2 cellular contexts compared by ENCODE assay signal in the genomic region with DNA sequence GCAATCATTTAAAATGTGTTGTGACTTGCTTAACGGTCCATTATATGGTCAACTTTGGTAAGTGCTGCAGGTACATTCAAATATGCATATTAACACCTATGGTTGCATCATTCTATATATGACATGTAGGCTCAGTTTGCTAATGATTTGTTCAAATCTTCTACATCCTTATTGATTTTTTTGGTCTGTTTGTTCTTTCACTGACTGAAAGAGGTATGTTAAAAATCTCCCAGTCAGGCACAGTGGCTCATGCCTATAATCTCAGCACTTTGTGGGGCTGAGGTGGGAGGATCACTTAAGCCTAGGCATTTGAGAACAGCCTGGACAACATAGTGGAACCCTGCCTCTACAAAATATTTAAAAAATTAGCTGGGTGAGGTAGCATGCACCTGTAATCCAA.
A peak's percentile ranks its signal among the peaks of the same experiment; 100 is the strongest.
TF ChIP-seq lines count a peak whose summit lies in the region.

No MANE protein-coding gene starts in this region.

TF ChIP-seq in HepG2, 621 proteins besides CTCF, POLR2A, EP300 and RAD21 (continues in another document):
- TF ChIP-seq HNRNPUL1 (IDR thresholded peaks at IDR 0.05; ENCODE audit: low read depth, low read length) (no peak), ZNF839 (CRISPR knock-in tag; IDR thresholded peaks at IDR 0.05; ENCODE audit: borderline replicate concordance) (no peak), PHF21A (CRISPR knock-in tag; IDR thresholded peaks at IDR 0.05) (no peak), SAFB2 (CRISPR knock-in tag; IDR thresholded peaks at IDR 0.05; ENCODE audit: borderline replicate concordance, low read depth) (no peak), NR2F1 (CRISPR knock-in tag; IDR thresholded peaks at IDR 0.05) (no peak), FOXK1 (CRISPR knock-in tag; IDR thresholded peaks at IDR 0.05; ENCODE audit: borderline replicate concordance, low read depth) (no peak), ZNF382 (CRISPR knock-in tag; IDR thresholded peaks at IDR 0.05; ENCODE audit: borderline replicate concordance) (no peak), PAWR (CRISPR knock-in tag; IDR thresholded peaks at IDR 0.05; ENCODE audit: borderline replicate concordance) (no peak), TEAD3 (CRISPR knock-in tag; optimal IDR thresholded peaks at IDR 0.05; ENCODE audit: borderline replicate concordance) (peak; percentile 53), TOE1 (CRISPR knock-in tag; IDR thresholded peaks at IDR 0.05) (no peak), TBL1XR1 (IDR thresholded peaks at IDR 0.05; ENCODE audit: borderline replicate concordance, low read length, partially characterized antibody) (peak; percentile 10), KAT2B (IDR thresholded peaks at IDR 0.05; ENCODE audit: borderline replicate concordance, low read depth, low read length) (peak; percentile 81), FOXA1 (IDR thresholded peaks at IDR 0.05) (no peak), FOXA1 (CRISPR knock-in tag; IDR thresholded peaks at IDR 0.05) (no peak), REL (CRISPR knock-in tag; conservative IDR thresholded peaks at IDR 0.05) (no peak)
- TF ChIP-seq, protein P1, sequence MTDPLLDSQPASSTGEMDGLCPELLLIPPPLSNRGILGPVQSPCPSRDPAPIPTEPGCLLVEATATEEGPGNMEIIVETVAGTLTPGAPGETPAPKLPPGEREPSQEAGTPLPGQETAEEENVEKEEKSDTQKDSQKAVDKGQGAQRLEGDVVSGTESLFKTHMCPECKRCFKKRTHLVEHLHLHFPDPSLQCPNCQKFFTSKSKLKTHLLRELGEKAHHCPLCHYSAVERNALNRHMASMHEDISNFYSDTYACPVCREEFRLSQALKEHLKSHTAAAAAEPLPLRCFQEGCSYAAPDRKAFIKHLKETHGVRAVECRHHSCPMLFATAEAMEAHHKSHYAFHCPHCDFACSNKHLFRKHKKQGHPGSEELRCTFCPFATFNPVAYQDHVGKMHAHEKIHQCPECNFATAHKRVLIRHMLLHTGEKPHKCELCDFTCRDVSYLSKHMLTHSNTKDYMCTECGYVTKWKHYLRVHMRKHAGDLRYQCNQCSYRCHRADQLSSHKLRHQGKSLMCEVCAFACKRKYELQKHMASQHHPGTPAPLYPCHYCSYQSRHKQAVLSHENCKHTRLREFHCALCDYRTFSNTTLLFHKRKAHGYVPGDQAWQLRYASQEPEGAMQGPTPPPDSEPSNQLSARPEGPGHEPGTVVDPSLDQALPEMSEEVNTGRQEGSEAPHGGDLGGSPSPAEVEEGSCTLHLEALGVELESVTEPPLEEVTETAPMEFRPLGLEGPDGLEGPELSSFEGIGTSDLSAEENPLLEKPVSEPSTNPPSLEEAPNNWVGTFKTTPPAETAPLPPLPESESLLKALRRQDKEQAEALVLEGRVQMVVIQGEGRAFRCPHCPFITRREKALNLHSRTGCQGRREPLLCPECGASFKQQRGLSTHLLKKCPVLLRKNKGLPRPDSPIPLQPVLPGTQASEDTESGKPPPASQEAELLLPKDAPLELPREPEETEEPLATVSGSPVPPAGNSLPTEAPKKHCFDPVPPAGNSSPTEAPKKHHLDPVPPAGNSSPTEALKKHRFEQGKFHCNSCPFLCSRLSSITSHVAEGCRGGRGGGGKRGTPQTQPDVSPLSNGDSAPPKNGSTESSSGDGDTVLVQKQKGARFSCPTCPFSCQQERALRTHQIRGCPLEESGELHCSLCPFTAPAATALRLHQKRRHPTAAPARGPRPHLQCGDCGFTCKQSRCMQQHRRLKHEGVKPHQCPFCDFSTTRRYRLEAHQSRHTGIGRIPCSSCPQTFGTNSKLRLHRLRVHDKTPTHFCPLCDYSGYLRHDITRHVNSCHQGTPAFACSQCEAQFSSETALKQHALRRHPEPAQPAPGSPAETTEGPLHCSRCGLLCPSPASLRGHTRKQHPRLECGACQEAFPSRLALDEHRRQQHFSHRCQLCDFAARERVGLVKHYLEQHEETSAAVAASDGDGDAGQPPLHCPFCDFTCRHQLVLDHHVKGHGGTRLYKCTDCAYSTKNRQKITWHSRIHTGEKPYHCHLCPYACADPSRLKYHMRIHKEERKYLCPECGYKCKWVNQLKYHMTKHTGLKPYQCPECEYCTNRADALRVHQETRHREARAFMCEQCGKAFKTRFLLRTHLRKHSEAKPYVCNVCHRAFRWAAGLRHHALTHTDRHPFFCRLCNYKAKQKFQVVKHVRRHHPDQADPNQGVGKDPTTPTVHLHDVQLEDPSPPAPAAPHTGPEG (CRISPR knock-in tag; IDR thresholded peaks at IDR 0.05), result no peak
- TF ChIP-seq, protein P2, sequence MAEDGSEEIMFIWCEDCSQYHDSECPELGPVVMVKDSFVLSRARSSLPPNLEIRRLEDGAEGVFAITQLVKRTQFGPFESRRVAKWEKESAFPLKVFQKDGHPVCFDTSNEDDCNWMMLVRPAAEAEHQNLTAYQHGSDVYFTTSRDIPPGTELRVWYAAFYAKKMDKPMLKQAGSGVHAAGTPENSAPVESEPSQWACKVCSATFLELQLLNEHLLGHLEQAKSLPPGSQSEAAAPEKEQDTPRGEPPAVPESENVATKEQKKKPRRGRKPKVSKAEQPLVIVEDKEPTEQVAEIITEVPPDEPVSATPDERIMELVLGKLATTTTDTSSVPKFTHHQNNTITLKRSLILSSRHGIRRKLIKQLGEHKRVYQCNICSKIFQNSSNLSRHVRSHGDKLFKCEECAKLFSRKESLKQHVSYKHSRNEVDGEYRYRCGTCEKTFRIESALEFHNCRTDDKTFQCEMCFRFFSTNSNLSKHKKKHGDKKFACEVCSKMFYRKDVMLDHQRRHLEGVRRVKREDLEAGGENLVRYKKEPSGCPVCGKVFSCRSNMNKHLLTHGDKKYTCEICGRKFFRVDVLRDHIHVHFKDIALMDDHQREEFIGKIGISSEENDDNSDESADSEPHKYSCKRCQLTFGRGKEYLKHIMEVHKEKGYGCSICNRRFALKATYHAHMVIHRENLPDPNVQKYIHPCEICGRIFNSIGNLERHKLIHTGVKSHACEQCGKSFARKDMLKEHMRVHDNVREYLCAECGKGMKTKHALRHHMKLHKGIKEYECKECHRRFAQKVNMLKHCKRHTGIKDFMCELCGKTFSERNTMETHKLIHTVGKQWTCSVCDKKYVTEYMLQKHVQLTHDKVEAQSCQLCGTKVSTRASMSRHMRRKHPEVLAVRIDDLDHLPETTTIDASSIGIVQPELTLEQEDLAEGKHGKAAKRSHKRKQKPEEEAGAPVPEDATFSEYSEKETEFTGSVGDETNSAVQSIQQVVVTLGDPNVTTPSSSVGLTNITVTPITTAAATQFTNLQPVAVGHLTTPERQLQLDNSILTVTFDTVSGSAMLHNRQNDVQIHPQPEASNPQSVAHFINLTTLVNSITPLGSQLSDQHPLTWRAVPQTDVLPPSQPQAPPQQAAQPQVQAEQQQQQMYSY (CRISPR knock-in tag; IDR thresholded peaks at IDR 0.05), result no peak
- TF ChIP-seq, protein P3, sequence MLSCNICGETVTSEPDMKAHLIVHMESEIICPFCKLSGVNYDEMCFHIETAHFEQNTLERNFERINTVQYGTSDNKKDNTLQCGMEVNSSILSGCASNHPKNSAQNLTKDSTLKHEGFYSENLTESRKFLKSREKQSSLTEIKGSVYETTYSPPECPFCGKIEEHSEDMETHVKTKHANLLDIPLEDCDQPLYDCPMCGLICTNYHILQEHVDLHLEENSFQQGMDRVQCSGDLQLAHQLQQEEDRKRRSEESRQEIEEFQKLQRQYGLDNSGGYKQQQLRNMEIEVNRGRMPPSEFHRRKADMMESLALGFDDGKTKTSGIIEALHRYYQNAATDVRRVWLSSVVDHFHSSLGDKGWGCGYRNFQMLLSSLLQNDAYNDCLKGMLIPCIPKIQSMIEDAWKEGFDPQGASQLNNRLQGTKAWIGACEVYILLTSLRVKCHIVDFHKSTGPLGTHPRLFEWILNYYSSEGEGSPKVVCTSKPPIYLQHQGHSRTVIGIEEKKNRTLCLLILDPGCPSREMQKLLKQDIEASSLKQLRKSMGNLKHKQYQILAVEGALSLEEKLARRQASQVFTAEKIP (CRISPR knock-in tag; IDR thresholded peaks at IDR 0.05; ENCODE audit: borderline replicate concordance), result no peak

TF ChIP-seq in WTC11, 78 proteins besides CTCF, POLR2A, EP300 and RAD21:
- TF ChIP-seq FOXK1 (CRISPR knock-in tag; IDR thresholded peaks at IDR 0.05) (no peak), TCF7 (CRISPR knock-in tag; IDR thresholded peaks at IDR 0.05; ENCODE audit: low read depth) (no peak), GABPB1 (CRISPR knock-in tag; IDR thresholded peaks at IDR 0.05) (peak; percentile 94)
- TF ChIP-seq, protein P2 (CRISPR knock-in tag; IDR thresholded peaks at IDR 0.05), result no peak
- TF ChIP-seq, protein P4, sequence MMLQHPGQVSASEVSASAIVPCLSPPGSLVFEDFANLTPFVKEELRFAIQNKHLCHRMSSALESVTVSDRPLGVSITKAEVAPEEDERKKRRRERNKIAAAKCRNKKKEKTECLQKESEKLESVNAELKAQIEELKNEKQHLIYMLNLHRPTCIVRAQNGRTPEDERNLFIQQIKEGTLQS (CRISPR knock-in tag; conservative IDR thresholded peaks at IDR 0.05), result no peak
- TF ChIP-seq, protein P5, sequence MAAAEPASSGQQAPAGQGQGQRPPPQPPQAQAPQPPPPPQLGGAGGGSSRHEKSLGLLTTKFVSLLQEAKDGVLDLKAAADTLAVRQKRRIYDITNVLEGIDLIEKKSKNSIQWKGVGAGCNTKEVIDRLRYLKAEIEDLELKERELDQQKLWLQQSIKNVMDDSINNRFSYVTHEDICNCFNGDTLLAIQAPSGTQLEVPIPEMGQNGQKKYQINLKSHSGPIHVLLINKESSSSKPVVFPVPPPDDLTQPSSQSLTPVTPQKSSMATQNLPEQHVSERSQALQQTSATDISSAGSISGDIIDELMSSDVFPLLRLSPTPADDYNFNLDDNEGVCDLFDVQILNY (CRISPR knock-in tag; IDR thresholded peaks at IDR 0.05), result no peak
TF ChIP-seq in WTC11: peak in this region for 1.
